ENCODE assay signal across 18 cellular contexts in the genomic region with DNA sequence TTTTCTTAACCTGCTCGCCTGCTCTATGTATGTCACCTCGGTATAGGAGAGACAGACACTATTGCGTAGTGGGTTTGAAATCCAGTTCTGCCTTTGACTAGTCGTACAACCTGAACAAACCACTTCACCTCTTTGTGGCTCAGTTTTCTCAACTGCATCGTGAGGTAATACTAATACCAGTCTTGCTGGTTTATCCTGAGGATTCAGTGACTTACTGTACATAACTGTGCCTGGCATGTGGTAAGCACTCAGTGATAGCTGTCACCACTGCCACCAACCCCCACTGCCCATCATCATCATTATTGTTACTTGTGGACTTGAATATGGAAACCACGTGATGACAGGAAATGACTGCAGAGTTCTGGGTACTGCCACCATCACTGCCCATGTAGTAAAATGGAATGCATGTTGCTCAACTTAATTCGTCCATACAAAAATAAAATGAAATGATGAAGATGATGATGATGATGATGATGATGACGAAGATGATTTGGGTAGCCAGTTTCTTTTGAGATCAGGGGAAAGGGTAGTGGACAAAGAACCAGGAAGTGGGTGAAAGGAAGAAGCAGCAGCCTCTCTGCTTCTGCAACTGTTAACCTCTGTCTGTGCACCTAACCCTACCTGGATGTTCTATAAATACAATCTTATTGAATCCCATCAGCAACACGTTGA.
DNase-seq lines count a peak whose midpoint lies in the region; ATAC-seq and TF ChIP-seq lines count a peak whose summit lies in the region.
"Had no signal": no experiment of that assay in that cellular context is flagged by ENCODE, and none has a peak within 500 bp of the region (broad histone marks: within the 10 kb centered on the region; RNA-seq: fewer than 3 reads in every experiment).

No MANE protein-coding gene starts in this region.

- H3K9me3 Mint-ChIP-seq in activated T-cell treated with anti-CD3 and anti-CD28 coated beads, Interleukin-2, amount 50 U/mL, for 4 hours, result no peaks in the 10 kb centered on the region

- no peaks in the 10 kb centered on the region for H3K4me1 Mint-ChIP-seq in activated T-cell treated with anti-CD3 and anti-CD28 coated beads, Interleukin-2, amount 50 U/mL, for 4 hours (ENCODE audit: low read depth)
- H3K4me1 Mint-ChIP-seq: CD4-positive, alpha-beta memory T cell had no signal

- no peaks in the 10 kb centered on the region for H3K36me3 Mint-ChIP-seq in activated T-cell treated with anti-CD3 and anti-CD28 coated beads, Interleukin-2, amount 50 U/mL, for 4 hours (ENCODE audit: insufficient read depth)
- H3K36me3 Mint-ChIP-seq: CD4-positive, alpha-beta memory T cell had no signal

- no TSS peak for BruUV-seq in A673 (replicated peaks; lab: Mats Ljungman, UMichigan)

- no peak for ATAC-seq in mucosa of descending colon
- ATAC-seq in activated T-cell treated with anti-CD3 and anti-CD28 coated beads, Interleukin-2, amount 50 U/mL, for 4 hours, result no peak
- ATAC-seq: PC-3 had no signal

- H3K4me3 ChIP-seq in A673 (ENCODE audit: low read depth, low read length, poor library complexity, severe bottlenecking) (no peak overlapping the region), epithelial cell of esophagus (ENCODE audit: low read length) (no peak overlapping the region), mucosa of descending colon (no peak overlapping the region)
- H3K4me3 ChIP-seq: HAP-1 had no signal

- H3K27ac ChIP-seq in A673 (ENCODE audit: low read depth, low read length, poor library complexity, severe bottlenecking), result no peak overlapping the region
- peak overlapping the region; percentile 51 for H3K27ac ChIP-seq in VCaP
- H3K27ac ChIP-seq: 22Rv1, RWPE1 had no signal

- H3K27me3 Mint-ChIP-seq in activated T-cell treated with anti-CD3 and anti-CD28 coated beads, Interleukin-2, amount 50 U/mL, for 4 hours (ENCODE audit: low read depth), result peaks cover 1% of the 10 kb centered on the region
- H3K27me3 Mint-ChIP-seq: CD4-positive, alpha-beta memory T cell had no signal

- H3K36me3 ChIP-seq in A673 (ENCODE audit: insufficient read depth, low read length, poor library complexity, severe bottlenecking) (no peaks in the 10 kb centered on the region), mucosa of descending colon (ENCODE audit: low read depth) (no peaks in the 10 kb centered on the region)
- H3K36me3 ChIP-seq: BE2C, HAP-1 had no signal

- peak; percentile 5 for DNase-seq in NCI-H748 (lab: John Stamatoyannopoulos, UW; ENCODE audit: unreplicated experiment)
- no peak for DNase-seq in NCI-H748 treated with DMSO at 0.1 percent for 48 hours (lab: John Stamatoyannopoulos, UW)
- DNase-seq in A673 (ENCODE audit: low spot score), result peak; percentile 2
- DNase-seq in epithelial cell of esophagus (ENCODE audit: low read depth), result peak; percentile 74
- DNase-seq in mucosa of descending colon, result no peak
- DNase-seq in activated T-cell treated with anti-CD3 and anti-CD28 coated beads, Interleukin-2, amount 50 U/mL, for 4 hours, result no peak
- no peak for DNase-seq in NCI-H1048 (lab: John Stamatoyannopoulos, UW)
- DNase-seq: BE2C; CD4-positive, alpha-beta memory T cell; DMS79; NCI-H1436 treated with DMSO at 0.1 percent for 48 hours; NCI-H2081; NCI-H82; PC-3 had no signal

- no peaks in the 10 kb centered on the region for H3K9me3 ChIP-seq in A673 (ENCODE audit: low read depth, low read length, poor library complexity, severe bottlenecking)
- no peaks in the 10 kb centered on the region for H3K9me3 ChIP-seq in mucosa of descending colon
- H3K9me3 ChIP-seq: BE2C, HAP-1 had no signal

- CTCF ChIA-PET in A673 (lab: Charles Lee), result no interaction called here

- H3K4me1 ChIP-seq in A673 (ENCODE audit: insufficient read depth, low read length, poor library complexity, severe bottlenecking), result no peaks in the 10 kb centered on the region
- H3K4me1 ChIP-seq in mucosa of descending colon (ENCODE audit: low read depth), result no peaks in the 10 kb centered on the region
- H3K4me1 ChIP-seq: BE2C had no signal

- no peaks in the 10 kb centered on the region for H3K27me3 ChIP-seq in A673 (replicated peaks; ENCODE audit: insufficient read depth, low read depth, low read length, poor library complexity)

- POLR2A ChIA-PET in A673 (lab: Charles Lee; ENCODE audit: low non-redundant PET), result no interaction called here

- no peak overlapping the region for H3K4me3 Mint-ChIP-seq in activated T-cell treated with anti-CD3 and anti-CD28 coated beads, Interleukin-2, amount 50 U/mL, for 4 hours
- H3K4me3 Mint-ChIP-seq: CD4-positive, alpha-beta memory T cell had no signal

- TF ChIP-seq CTCF in A673 (conservative IDR thresholded peaks at IDR 0.05; ENCODE audit: low read depth, low read length) (no peak), VCaP (conservative IDR thresholded peaks at IDR 0.05) (no peak), epithelial cell of esophagus (IDR thresholded peaks at IDR 0.05; ENCODE audit: insufficient read depth, low read depth, low read length, missing control alignments) (no peak), mucosa of descending colon (IDR thresholded peaks at IDR 0.05) (no peak)

- intact Hi-C loops in A673 (cut with micrococcal nuclease; ENCODE audit: unreplicated experiment) (no loop called here), mucosa of descending colon (cut with DNase I, micrococcal nuclease) (no loop called here)

Comparison
In these comparisons a context has a peak if more than half of its experiments do, and no peak if none do; other contexts are left out.
1. DNase-seq: peak in NCI-H748 (single experiment), A673 (single experiment) and epithelial cell of esophagus (single experiment); none in NCI-H748 treated with DMSO at 0.1 percent for 48 hours (single experiment), mucosa of descending colon (0 of 3), activated T-cell treated with anti-CD3 and anti-CD28 coated beads, Interleukin-2, amount 50 U/mL, for 4 hours (single experiment) and NCI-H1048 (single experiment).